ENCODE assay signal across 21 cellular contexts in genomic region chr3:190019020-190019419, GRCh38.
"Had no signal": no experiment of that assay in that cellular context is flagged by ENCODE, and none has a peak within 500 bp of the region (broad histone marks: within the 10 kb centered on the region; RNA-seq: fewer than 3 reads in every experiment).

No MANE protein-coding gene starts in this region.

- DNase-seq: cerebellar nuclear complex; colonic mucosa; dermis blood vessel endothelial cell; erythroblast; foreskin melanocyte; head of caudate nucleus; left colon; left ventricle myocardium superior; natural killer cell; posterior cingulate gyrus; sigmoid colon; small intestine; stimulated activated CD4-positive, alpha-beta T cell treated with anti-CD3 and anti-CD28 coated beads, Interleukin-12 subunit alpha, Interleukin-12 subunit beta, amount 100 ng/mL, for 4 hours; stimulated activated naive CD4-positive, alpha-beta T cell; stomach; substantia nigra; transverse colon had no signal

- H3K36me3 Mint-ChIP-seq: mesothelial cell of epicardium, natural killer cell had no signal

- H3K27ac Mint-ChIP-seq: mesothelial cell of epicardium, natural killer cell had no signal

- ATAC-seq: left colon, left ventricle myocardium superior, natural killer cell had no signal

- H3K79me2 ChIP-seq: hepatocyte had no signal

- H3K4me1 Mint-ChIP-seq: natural killer cell had no signal

- H3K4me2 ChIP-seq: hepatocyte had no signal

- H3K36me3 ChIP-seq: colonic mucosa, sigmoid colon, stomach, thoracic aorta, transverse colon had no signal

- H3K27me3 ChIP-seq: colonic mucosa, hepatocyte, sigmoid colon, stomach, transverse colon had no signal

- H3K9me3 Mint-ChIP-seq: mesothelial cell of epicardium had no signal

- H3K4me3 Mint-ChIP-seq: mesothelial cell of epicardium, natural killer cell had no signal

- H3K4me3 ChIP-seq: colonic mucosa, hepatocyte, sigmoid colon, stomach, thoracic aorta, transverse colon had no signal

- FAIRE-seq: endothelial cell of umbilical vein, small intestine had no signal

- H3K9me3 ChIP-seq: colonic mucosa, sigmoid colon, stomach, thoracic aorta, transverse colon had no signal

- H3K4me1 ChIP-seq: colonic mucosa, transverse colon had no signal

- H3K27ac ChIP-seq: colonic mucosa, hepatocyte, sigmoid colon, stomach, thoracic aorta, transverse colon had no signal
